Comparison of ENCODE assay signal across 24 cellular contexts in genomic region chr11:10201343-10201742, GRCh38.
DNase-seq lines count a peak whose midpoint lies in the region; ATAC-seq and TF ChIP-seq lines count a peak whose summit lies in the region.
"Had no signal": no experiment of that assay in that cellular context is flagged by ENCODE, and none has a peak within 500 bp of the region (broad histone marks: within the 10 kb centered on the region; RNA-seq: fewer than 3 reads in every experiment).

No MANE protein-coding gene starts in this region.

- H3K27ac ChIP-seq in SK-N-SH (ENCODE audit: low read depth in 2 of 2, low read length in 1 of 2) = no peak overlapping the region
- H3K27ac ChIP-seq: 22Rv1, KMS-11 had no signal

- ATAC-seq in SK-N-SH treated with all-trans-retinoic acid at 6 μM for 48 hours (no peak), HG03460 (IDR thresholded peaks at IDR 0.05; ENCODE audit: unreplicated experiment) (no peak)

- no peak overlapping the region for H3K4me3 ChIP-seq in SK-N-SH (ENCODE audit: low read depth in 2 of 2, low read length in 1 of 2)

- no peaks in the 10 kb centered on the region for H4K20me1 ChIP-seq in SK-N-SH (ENCODE audit: insufficient read depth)

- DNase-seq in SK-N-SH (no peak), astrocyte of the hippocampus (ENCODE audit: low read depth, low spot score) (peak; percentile 23), iris pigment epithelial cell (ENCODE audit: low read depth) (peak; percentile 16), AG08396 (ENCODE audit: low spot score) (no peak), SHP77 treated with DMSO at 0.1 percent for 48 hours (lab: John Stamatoyannopoulos, UW) (no peak)
- DNase-seq: C1 segment of cervical spinal cord; Caco-2; CD4-positive, alpha-beta memory T cell; GF-D8; IMR-90; NCI-H1092; NCI-H1417 treated with DMSO at 0.1 percent for 48 hours; NCI-H187; NCI-H2081 treated with DMSO at 0.1 percent for 48 hours; NCI-H2171; NCI-H226; NCI-H510A; NCI-H69; Right ventricle myocardium superior; RPMI8226 had no signal

- no peaks in the 10 kb centered on the region for H3K4me1 ChIP-seq in SK-N-SH (ENCODE audit: control insufficient read depth in 1 of 2, insufficient read depth in 2 of 2, low read depth in 1 of 2, low read length in 1 of 2)
- H3K4me1 ChIP-seq: Caco-2 had no signal

- peaks cover 0 to 8% of the 10 kb centered on the region in 2 experiments for H3K36me3 ChIP-seq in SK-N-SH (replicated peaks in 1 of 2; ENCODE audit: control insufficient read depth in 1 of 2, insufficient read depth in 2 of 2, low read length in 1 of 2)

- WGBS in SK-N-SH (ENCODE audit: low lambda C conversion rate) = 90% methylated on average over 1 of the region's 1 CpG

- 0 out of 2 replicates have a peak, but pooled peaks cover 5% of the 10 kb centered on the region for H3K9me3 ChIP-seq in SK-N-SH

- no peaks in the 10 kb centered on the region for H3K27me3 ChIP-seq in SK-N-SH (ENCODE audit: insufficient read depth)

- POLR2A ChIA-PET in SK-N-SH (lab: Yijun Ruan, JAX) = no interaction called here

- peaks cover 6% of the 10 kb centered on the region for H3F3A ChIP-seq in SK-N-SH (replicated peaks; ENCODE audit: insufficient read depth)

- peaks cover 96% of the 10 kb centered on the region for H3K79me2 ChIP-seq in SK-N-SH (ENCODE audit: insufficient read depth)

- no peak for TF ChIP-seq CTCF in SK-N-SH (IDR thresholded peaks at IDR 0.05)

- H3K4me2 ChIP-seq in SK-N-SH = no peak overlapping the region
- H3K4me2 ChIP-seq: KMS-11 had no signal

- no peak overlapping the region for H2AFZ ChIP-seq in SK-N-SH (ENCODE audit: low read depth)

- TF ChIP-seq RAD21 in SK-N-SH (IDR thresholded peaks at IDR 0.05; ENCODE audit: low read length) = no peak

- H3K9ac ChIP-seq in SK-N-SH = no peak overlapping the region
- H3K9ac ChIP-seq: KMS-11 had no signal

- H3K9me2 ChIP-seq in SK-N-SH = no peaks in the 10 kb centered on the region

- CTCF ChIA-PET in SK-N-SH (lab: Yijun Ruan, JAX) = interaction anchor here (0.6 to 1.3 kb wide), 2 partner anchors 106 to 588 kb away, joined by 3 to 4 read pairs; no protein-coding TSS in a partner anchor

- TF ChIP-seq EP300 in SK-N-SH (IDR thresholded peaks at IDR 0.05; ENCODE audit: borderline replicate concordance in 1 of 2, low read depth in 1 of 2, low read length in 1 of 2) = no peak

TF ChIP-seq in SK-N-SH treated with all-trans-retinoic acid at 6 μM for 48 hours, 23 proteins besides CTCF, POLR2A, EP300 and RAD21:
- peak; percentile 73 for TF ChIP-seq ISL1 (CRISPR knock-in tag; IDR thresholded peaks at IDR 0.05)
- no peak for TF ChIP-seq PATZ1 (CRISPR knock-in tag; IDR thresholded peaks at IDR 0.05; ENCODE audit: borderline replicate concordance)
- TF ChIP-seq TCF4 (CRISPR knock-in tag; IDR thresholded peaks at IDR 0.05; ENCODE audit: borderline replicate concordance) = peak; percentile 27; the same call in 1 of the 2 replicates

TF ChIP-seq in SK-N-SH, 30 proteins besides CTCF, POLR2A, EP300 and RAD21:
- no peak for TF ChIP-seq REST (IDR thresholded peaks at IDR 0.05; ENCODE audit: low read depth, low read length)
- no peak for TF ChIP-seq MEF2A (IDR thresholded peaks at IDR 0.05; ENCODE audit: borderline replicate concordance, low read depth)
- no peak for TF ChIP-seq NFIC (IDR thresholded peaks at IDR 0.05; ENCODE audit: borderline replicate concordance)
- no peak for TF ChIP-seq YY1 (IDR thresholded peaks at IDR 0.05; ENCODE audit: low read depth)
- TF ChIP-seq USF1 (IDR thresholded peaks at IDR 0.05; ENCODE audit: borderline replicate concordance, low read depth) = no peak
- no peak for TF ChIP-seq IRF3 (IDR thresholded peaks at IDR 0.05; ENCODE audit: low read depth, low read length)
- no peak for TF ChIP-seq USF2 (IDR thresholded peaks at IDR 0.05; ENCODE audit: borderline replicate concordance, low read depth, low read length)
- TF ChIP-seq JUND (IDR thresholded peaks at IDR 0.05) = no peak
- TF ChIP-seq TCF12 (IDR thresholded peaks at IDR 0.05) = no peak
- TF ChIP-seq TAF1 (IDR thresholded peaks at IDR 0.05; ENCODE audit: borderline replicate concordance, low read depth, low read length) = no peak
- TF ChIP-seq MAX (IDR thresholded peaks at IDR 0.05; ENCODE audit: low read depth) = no peak
- TF ChIP-seq RXRA (IDR thresholded peaks at IDR 0.05; ENCODE audit: borderline replicate concordance, low read depth) = no peak
- no peak for TF ChIP-seq GABPA (IDR thresholded peaks at IDR 0.05; ENCODE audit: low read depth)
- no peak for TF ChIP-seq FOXJ3 (CRISPR knock-in tag; IDR thresholded peaks at IDR 0.05)
- no peak for TF ChIP-seq NRF1 (IDR thresholded peaks at IDR 0.05; ENCODE audit: low read depth, low read length)
- TF ChIP-seq ELF1 (IDR thresholded peaks at IDR 0.05) = no peak

Comparison
In these comparisons a context has a peak if more than half of its experiments do, and no peak if none do; other contexts are left out.
1. DNase-seq: peak in astrocyte of the hippocampus (single experiment) and iris pigment epithelial cell (single experiment); none in SK-N-SH (single experiment), AG08396 (single experiment) and SHP77 treated with DMSO at 0.1 percent for 48 hours (single experiment).